In genomic region chr3:69541823-69542264, GRCh38 we compare ENCODE assay signal across 8 cellular contexts.
DNase-seq lines count a peak whose midpoint lies in the region; ATAC-seq, FAIRE-seq and TF ChIP-seq lines count a peak whose summit lies in the region.

No MANE protein-coding gene starts in this region.

- CTCF ChIA-PET in activated CD8-positive, alpha-beta memory T cell treated with anti-CD3 and anti-CD28 coated beads, Interleukin-2, amount 10 ng/mL, durations not matched to agents 7 days and 5 days (lab: Charles Lee) = no interaction called here

- DNase-seq in GM12892 (ENCODE audit: insufficient read length) (peak; percentile 11), SK-N-DZ (ENCODE audit: low spot score) (peak; percentile 38), heart left ventricle (peak; percentile 16 to 66 (median 40)), progenitor cell of endocrine pancreas (ENCODE audit: low spot score, unreplicated experiment) (no peak), medulla oblongata (ENCODE audit: extremely low spot score) (no peak)
- DNase-seq in activated CD8-positive, alpha-beta memory T cell treated with anti-CD3 and anti-CD28 coated beads, Interleukin-2, amount 10 ng/mL, durations not matched to agents 7 days and 5 days = no peak

- peaks cover 0 to 13% (median 0%) of the 10 kb centered on the region in 9 donors for H3K27me3 ChIP-seq in heart left ventricle

- peak overlapping the region; percentile 93 for H3K4me3 Mint-ChIP-seq in progenitor cell of endocrine pancreas (ENCODE audit: low read depth)
- H3K4me3 Mint-ChIP-seq in activated CD8-positive, alpha-beta memory T cell treated with anti-CD3 and anti-CD28 coated beads, Interleukin-2, amount 10 ng/mL, durations not matched to agents 7 days and 5 days = no peak overlapping the region

- peak in 3 of 4 donors; percentile 10 to 37 (median 33) for ATAC-seq in heart left ventricle
- no peak for ATAC-seq in activated CD8-positive, alpha-beta memory T cell treated with anti-CD3 and anti-CD28 coated beads, Interleukin-2, amount 10 ng/mL, durations not matched to agents 7 days and 5 days
- ATAC-seq in HG02798 (IDR thresholded peaks at IDR 0.05; ENCODE audit: poor library complexity, unreplicated experiment) = no peak
- ATAC-seq in GM21786 (IDR thresholded peaks at IDR 0.05; ENCODE audit: unreplicated experiment) = no peak

- H3K4me1 ChIP-seq in heart left ventricle = peaks cover 0 to 24% (median 5%) of the 10 kb centered on the region in 12 donors

- peaks cover 23% of the 10 kb centered on the region for H3K4me1 Mint-ChIP-seq in progenitor cell of endocrine pancreas (ENCODE audit: low read depth)
- peaks cover 5% of the 10 kb centered on the region for H3K4me1 Mint-ChIP-seq in activated CD8-positive, alpha-beta memory T cell treated with anti-CD3 and anti-CD28 coated beads, Interleukin-2, amount 10 ng/mL, durations not matched to agents 7 days and 5 days

- TF ChIP-seq POLR2A in GM12892 (IDR thresholded peaks at IDR 0.05; ENCODE audit: low read depth, low read length) = no peak
- no peak for TF ChIP-seq POLR2A in heart left ventricle (IDR thresholded peaks at IDR 0.05)

- no peaks in the 10 kb centered on the region for H3K36me3 ChIP-seq in heart left ventricle

- H3K36me3 Mint-ChIP-seq in progenitor cell of endocrine pancreas (ENCODE audit: insufficient read depth) = no peaks in the 10 kb centered on the region
- no peaks in the 10 kb centered on the region for H3K36me3 Mint-ChIP-seq in activated CD8-positive, alpha-beta memory T cell treated with anti-CD3 and anti-CD28 coated beads, Interleukin-2, amount 10 ng/mL, durations not matched to agents 7 days and 5 days

- peak overlapping the region in 8 of 12 donors; percentile 3 to 70 (median 49) for H3K27ac ChIP-seq in heart left ventricle

- no peak for TF ChIP-seq CTCF in heart left ventricle (IDR thresholded peaks at IDR 0.05)
- TF ChIP-seq CTCF in progenitor cell of endocrine pancreas (IDR thresholded peaks at IDR 0.05; ENCODE audit: unreplicated experiment) = no peak

- no peak for FAIRE-seq in GM12892 (lab: Jason Lieb, UNC)

- intact Hi-C loops in heart left ventricle (cut with DNase I) = loop anchor here in 2 of 10 donors (5.0 to 10.0 kb wide), 3 partner anchors 55 to 105 kb away; no protein-coding TSS in a partner anchor

- H3K27me3 Mint-ChIP-seq in progenitor cell of endocrine pancreas = no peaks in the 10 kb centered on the region
- peaks cover 51% of the 10 kb centered on the region for H3K27me3 Mint-ChIP-seq in activated CD8-positive, alpha-beta memory T cell treated with anti-CD3 and anti-CD28 coated beads, Interleukin-2, amount 10 ng/mL, durations not matched to agents 7 days and 5 days

- peak overlapping the region; percentile 93 for H3K27ac Mint-ChIP-seq in progenitor cell of endocrine pancreas
- H3K27ac Mint-ChIP-seq in activated CD8-positive, alpha-beta memory T cell treated with anti-CD3 and anti-CD28 coated beads, Interleukin-2, amount 10 ng/mL, durations not matched to agents 7 days and 5 days = no peak overlapping the region

- peak overlapping the region; percentile 55 to 77 (median 62) for H3K4me3 ChIP-seq in heart left ventricle

- H3K9me3 ChIP-seq in heart left ventricle = no peaks in the 10 kb centered on the region

- WGBS in heart left ventricle, 4 donors = 0 to 1% (median 0%) methylated on average over 32 to 48 of the region's 48 CpGs

- H3K9me3 Mint-ChIP-seq in progenitor cell of endocrine pancreas (ENCODE audit: low read depth) = no peaks in the 10 kb centered on the region
- H3K9me3 Mint-ChIP-seq in activated CD8-positive, alpha-beta memory T cell treated with anti-CD3 and anti-CD28 coated beads, Interleukin-2, amount 10 ng/mL, durations not matched to agents 7 days and 5 days (ENCODE audit: low read depth) = no peaks in the 10 kb centered on the region

Comparison
In these comparisons a context has a peak if more than half of its experiments do, and no peak if none do; other contexts are left out.
1. DNase-seq: peak in GM12892 (single experiment), SK-N-DZ (single experiment) and heart left ventricle (5 of 5); none in progenitor cell of endocrine pancreas (single experiment), medulla oblongata (single experiment) and activated CD8-positive, alpha-beta memory T cell treated with anti-CD3 and anti-CD28 coated beads, Interleukin-2, amount 10 ng/mL, durations not matched to agents 7 days and 5 days (single experiment).
2. ATAC-seq: peak in heart left ventricle (3 of 4); none in activated CD8-positive, alpha-beta memory T cell treated with anti-CD3 and anti-CD28 coated beads, Interleukin-2, amount 10 ng/mL, durations not matched to agents 7 days and 5 days (single experiment), HG02798 (single experiment) and GM21786 (single experiment).